ENCODE assay signal across 1 cellular context in genomic region chr17:80192268-80192667, GRCh38.
TF ChIP-seq lines count a peak whose summit lies in the region.

No MANE protein-coding gene starts in this region.

TF ChIP-seq in IMR-90, 13 proteins besides CTCF, POLR2A, EP300 and RAD21 (continued from another document):
- no peak for TF ChIP-seq MAFK (IDR thresholded peaks at IDR 0.05; ENCODE audit: low read depth, low read length)
